8 cellular contexts compared by ENCODE assay signal in genomic region chr22:23180893-23181762, GRCh38. TPM values are rescaled to one million over a fixed set of nuclear protein-coding genes. Genes with fewer than 3 reads are reported as not detected.
DNase-seq lines count a peak whose midpoint lies in the region; ATAC-seq, FAIRE-seq and TF ChIP-seq lines count a peak whose summit lies in the region.

No MANE protein-coding gene starts in this region.

- peaks cover 49 to 87% (median 55%) of the 10 kb centered on the region in 3 donors for H3K4me1 ChIP-seq in esophagus squamous epithelium
- H3K4me1 ChIP-seq in pancreas, result peaks cover 4 to 39% (median 10%) of the 10 kb centered on the region in 3 donors

- FAIRE-seq in pancreas (lab: Jason Lieb, UNC), result no peak

- H3K36me3 ChIP-seq in esophagus squamous epithelium, result peaks cover 0 to 6% (median 0%) of the 10 kb centered on the region in 3 donors
- H3K36me3 ChIP-seq in pancreas, result no peaks in the 10 kb centered on the region

- peak in 1 of 4 donors; percentile 7 for ATAC-seq in pancreas
- ATAC-seq in HG03108 (IDR thresholded peaks at IDR 0.05; ENCODE audit: unreplicated experiment), result no peak

- no peak for TF ChIP-seq CTCF in esophagus squamous epithelium (IDR thresholded peaks at IDR 0.05)
- TF ChIP-seq CTCF in pancreas (IDR thresholded peaks at IDR 0.05), result no peak

- H3K27ac ChIP-seq in esophagus squamous epithelium (peak overlapping the region; percentile 76 to 93 (median 88)), pancreas (no peak overlapping the region)

- TF ChIP-seq POLR2A in esophagus squamous epithelium (IDR thresholded peaks at IDR 0.05), result no peak

- 0% methylated on average over 6 of the region's 116 CpGs; no CpG with 5 or more reads in 1 of the 2 donors for WGBS in esophagus squamous epithelium, 2 donors
- 18 to 30% methylated on average over 86 to 116 of the region's 116 CpGs for WGBS in pancreas, 2 donors

- peak; percentile 40 for DNase-seq in activated CD4-positive, CD25-positive, alpha-beta regulatory T cell treated with anti-CD3 and anti-CD28 coated beads, Interleukin-2, amount 50 U/mL, for 72 hours
- DNase-seq in activated CD4-positive, CD25-positive, alpha-beta regulatory T cell (lab: John Stamatoyannopoulos, UW), result no peak
- peak; percentile 42 for DNase-seq in activated CD4-positive, alpha-beta T cell treated with anti-CD3 and anti-CD28 coated beads for 48 hours
- DNase-seq in esophagus squamous epithelium (lab: John Stamatoyannopoulos, UW), result no peak
- peak in 5 of 6 donors; percentile 33 to 77 (median 51) for DNase-seq in pancreas
- no peak for DNase-seq in NCI-H2227 (lab: John Stamatoyannopoulos, UW; ENCODE audit: unreplicated experiment)
- DNase-seq in HPDE6-E6E7 (ENCODE audit: extremely low spot score), result no peak

- H3K9me3 ChIP-seq in esophagus squamous epithelium (peaks cover 0 to 4% (median 0%) of the 10 kb centered on the region in 3 donors), pancreas (no peaks in the 10 kb centered on the region)

- peak overlapping the region; percentile 55 to 89 (median 70) for H3K4me3 ChIP-seq in esophagus squamous epithelium
- peak overlapping the region; percentile 42 to 69 (median 62) for H3K4me3 ChIP-seq in pancreas

- intact Hi-C loops in esophagus squamous epithelium (cut with DNase I), result no loop called here
- intact Hi-C loops in pancreas (cut with DNase I), result no loop called here

- no peaks in the 10 kb centered on the region for H3K27me3 ChIP-seq in esophagus squamous epithelium
- H3K27me3 ChIP-seq in pancreas, result no peaks in the 10 kb centered on the region

RNA-seq across cellular contexts. Expression of gene BCR, which starts 0.8 kb away (rescaled TPM):
- 10 to 100 TPM; 38.7 to 50.0 (median 47.5) TPM for total RNA-seq in esophagus squamous epithelium
- 10 to 100 TPM; 17.1 to 35.9 (median 20.5) TPM for total RNA-seq in pancreas
- 10 to 100 TPM; 15.5 to 16.5 TPM for polyA plus RNA-seq in pancreas

RNA-seq across cellular contexts. Expression of gene RAB36, which starts 35.9 kb away (rescaled TPM):
- total RNA-seq in esophagus squamous epithelium (1 to 10 TPM; 1.4 to 3.9 (median 2.3) TPM), pancreas (1 to 10 TPM; 1.2 to 4.4 (median 2.3) TPM)
- 1 to 10 TPM; 3.5 to 7.3 TPM for polyA plus RNA-seq in pancreas

RNA-seq across cellular contexts. Expression of gene RSPH14, which starts 39.3 kb away (rescaled TPM):
- total RNA-seq in esophagus squamous epithelium (not detected), pancreas (under 1 TPM; 0.51 to 0.97 (median 0.73) TPM)
- 1 to 10 TPM in 1 of 2 donors, under 1 TPM in 1; 0.91 to 2.1 TPM for polyA plus RNA-seq in pancreas

Comparison
In these comparisons a context has a peak if more than half of its experiments do, and no peak if none do; other contexts are left out.
1. DNase-seq: peak in activated CD4-positive, CD25-positive, alpha-beta regulatory T cell treated with anti-CD3 and anti-CD28 coated beads, Interleukin-2, amount 50 U/mL, for 72 hours (single experiment), activated CD4-positive, alpha-beta T cell treated with anti-CD3 and anti-CD28 coated beads for 48 hours (single experiment) and pancreas (5 of 6); none in activated CD4-positive, CD25-positive, alpha-beta regulatory T cell (0 of 4), esophagus squamous epithelium (single experiment), NCI-H2227 (single experiment) and HPDE6-E6E7 (single experiment).
2. H3K27ac ChIP-seq: peak in esophagus squamous epithelium (4 of 4); none in pancreas (0 of 4).